ENCODE assay signal across 8 cellular contexts in the genomic region with DNA sequence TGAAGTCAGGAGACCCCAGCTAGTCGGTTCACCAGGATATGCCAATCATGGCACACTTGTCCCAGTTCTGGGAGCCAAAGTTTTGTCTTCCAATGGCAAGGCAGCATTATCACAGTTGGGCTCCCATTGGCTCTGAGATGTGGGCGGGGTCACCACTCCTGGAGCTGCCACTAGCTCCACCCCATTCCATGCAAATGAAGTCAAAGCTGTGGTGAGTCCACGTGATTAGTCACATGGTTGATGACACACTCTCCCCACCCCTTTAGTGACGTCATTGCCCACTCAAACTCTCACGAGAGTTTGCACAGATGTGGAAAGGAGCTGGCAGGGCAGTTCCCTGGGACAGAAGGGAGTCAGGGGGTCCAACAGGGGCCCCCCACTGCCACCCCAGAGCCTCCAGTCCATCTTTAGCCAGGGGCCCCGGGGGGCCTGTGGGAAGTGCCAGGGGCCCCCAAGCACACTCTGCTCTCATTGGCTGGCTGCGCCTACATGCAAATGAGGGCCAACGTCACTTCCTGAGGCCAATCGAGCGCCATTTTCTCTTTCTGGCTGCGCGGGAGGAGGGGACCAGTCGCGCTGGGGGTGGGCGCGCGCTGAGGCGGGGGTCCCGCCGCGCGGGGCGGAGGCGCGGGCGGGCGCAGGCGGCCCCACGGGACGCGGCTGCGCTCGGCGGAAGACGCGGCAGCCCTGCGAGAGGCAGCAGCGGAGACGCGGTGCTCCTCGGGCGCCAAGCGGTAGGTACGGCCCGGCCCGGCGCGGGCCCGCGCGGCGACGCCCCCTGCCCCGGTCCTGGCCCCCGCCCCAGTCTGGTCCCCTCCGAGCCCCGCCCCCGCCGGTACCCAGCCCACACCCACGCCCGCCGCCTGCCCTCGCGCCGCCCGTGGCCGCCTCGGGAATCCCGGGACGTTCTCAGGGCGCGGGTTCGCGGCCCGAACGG.
A peak's percentile ranks its signal among the peaks of the same experiment; 100 is the strongest.
DNase-seq lines count a peak whose midpoint lies in the region; ATAC-seq and TF ChIP-seq lines count a peak whose summit lies in the region.

A gene with protein sequence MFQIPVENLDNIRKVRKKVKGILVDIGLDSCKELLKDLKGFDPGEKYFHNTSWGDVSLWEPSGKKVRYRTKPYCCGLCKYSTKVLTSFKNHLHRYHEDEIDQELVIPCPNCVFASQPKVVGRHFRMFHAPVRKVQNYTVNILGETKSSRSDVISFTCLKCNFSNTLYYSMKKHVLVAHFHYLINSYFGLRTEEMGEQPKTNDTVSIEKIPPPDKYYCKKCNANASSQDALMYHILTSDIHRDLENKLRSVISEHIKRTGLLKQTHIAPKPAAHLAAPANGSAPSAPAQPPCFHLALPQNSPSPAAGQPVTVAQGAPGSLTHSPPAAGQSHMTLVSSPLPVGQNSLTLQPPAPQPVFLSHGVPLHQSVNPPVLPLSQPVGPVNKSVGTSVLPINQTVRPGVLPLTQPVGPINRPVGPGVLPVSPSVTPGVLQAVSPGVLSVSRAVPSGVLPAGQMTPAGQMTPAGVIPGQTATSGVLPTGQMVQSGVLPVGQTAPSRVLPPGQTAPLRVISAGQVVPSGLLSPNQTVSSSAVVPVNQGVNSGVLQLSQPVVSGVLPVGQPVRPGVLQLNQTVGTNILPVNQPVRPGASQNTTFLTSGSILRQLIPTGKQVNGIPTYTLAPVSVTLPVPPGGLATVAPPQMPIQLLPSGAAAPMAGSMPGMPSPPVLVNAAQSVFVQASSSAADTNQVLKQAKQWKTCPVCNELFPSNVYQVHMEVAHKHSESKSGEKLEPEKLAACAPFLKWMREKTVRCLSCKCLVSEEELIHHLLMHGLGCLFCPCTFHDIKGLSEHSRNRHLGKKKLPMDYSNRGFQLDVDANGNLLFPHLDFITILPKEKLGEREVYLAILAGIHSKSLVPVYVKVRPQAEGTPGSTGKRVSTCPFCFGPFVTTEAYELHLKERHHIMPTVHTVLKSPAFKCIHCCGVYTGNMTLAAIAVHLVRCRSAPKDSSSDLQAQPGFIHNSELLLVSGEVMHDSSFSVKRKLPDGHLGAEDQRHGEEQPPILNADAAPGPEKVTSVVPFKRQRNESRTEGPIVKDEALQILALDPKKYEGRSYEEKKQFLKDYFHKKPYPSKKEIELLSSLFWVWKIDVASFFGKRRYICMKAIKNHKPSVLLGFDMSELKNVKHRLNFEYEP (plus strand): TSS at position 524 of the 937 bp plus-strand sequence. CDS start 8,281 bp downstream, outside the sequence.

- TF ChIP-seq CTCF in AG09319 (IDR thresholded peaks at IDR 0.05; ENCODE audit: low read depth, low read length) (no peak), choroid plexus epithelial cell (conservative IDR thresholded peaks at IDR 0.05; ENCODE audit: low read depth, low read length) (no peak)

- peak; percentile 76 for DNase-seq in AG09319 (ENCODE audit: extremely low read depth, low read depth)
- DNase-seq in NCI-H446 treated with DMSO at 0.1 percent for 48 hours (lab: John Stamatoyannopoulos, UW), result peak; percentile 90
- peak; percentile 67 for DNase-seq in activated CD4-positive, alpha-beta T cell treated with anti-CD3 and anti-CD28 coated beads for 1 hour
- peak; percentile 98 for DNase-seq in choroid plexus epithelial cell (ENCODE audit: low read depth)
- peak; percentile 96 for DNase-seq in kidney tubule cell (ENCODE audit: low spot score)
- peak; percentile 65 to 76 (median 70) for DNase-seq in stimulated activated CD4-positive, alpha-beta T cell treated with anti-CD3 and anti-CD28 coated beads, Interleukin-1b, Interleukin-23, amount 100 ng/mL, for 24 hours (ENCODE audit: low read depth in 4 of 4, low spot score in 1 of 4)

- H3K4me3 ChIP-seq in choroid plexus epithelial cell (ENCODE audit: low read depth, low read length), result peak within 1 kb of the TSS; percentile 83

- ATAC-seq in GM19023 (IDR thresholded peaks at IDR 0.05; ENCODE audit: unreplicated experiment) (peak; percentile 69), HG03280 (IDR thresholded peaks at IDR 0.05; ENCODE audit: unreplicated experiment) (peak; percentile 73)

Comparison
In these comparisons a context has a peak if more than half of its experiments do, and no peak if none do; other contexts are left out.
1. Peak in every context shown above with its lines: DNase-seq, ATAC-seq and H3K4me3 ChIP-seq.